Comparison of ENCODE assay signal across 23 cellular contexts in genomic region chr11:2881076-2881973, GRCh38. TPM values are rescaled to one million over a fixed set of nuclear protein-coding genes. Genes with fewer than 3 reads are reported as not detected.
"Had no signal": no experiment of that assay in that cellular context is flagged by ENCODE, and none has a peak within 500 bp of the region (broad histone marks: within the 10 kb centered on the region; RNA-seq: fewer than 3 reads in every experiment).

No MANE protein-coding gene starts in this region.

- H3K27me3 ChIP-seq: breast epithelium, gastrocnemius medialis, right atrium auricular region, tibial nerve, vagina had no signal

- H3K9me3 ChIP-seq: gastrocnemius medialis, right atrium auricular region, vagina had no signal

- H3K4me3 Mint-ChIP-seq: activated CD4-positive, alpha-beta T cell treated with anti-CD3 and anti-CD28 coated beads, Interleukin-2, amount 10 ng/mL, durations not matched to agents 7 days and 5 days; activated naive CD4-positive, alpha-beta T cell treated with anti-CD3 and anti-CD28 coated beads, Interleukin-2, amount 50 U/mL, for 24 hours; T-cell had no signal

- H3K27ac ChIP-seq: right atrium auricular region, vagina had no signal

- ATAC-seq: activated CD4-positive, CD25-positive, alpha-beta regulatory T cell treated with anti-CD3 and anti-CD28 coated beads, Interleukin-2, amount 50 U/mL, for 24 hours; gastrocnemius medialis; T-cell had no signal

- H3K4me3 ChIP-seq: lung, right atrium auricular region, tibial nerve had no signal

- H3K36me3 Mint-ChIP-seq: activated naive CD4-positive, alpha-beta T cell treated with anti-CD3 and anti-CD28 coated beads, Interleukin-2, amount 50 U/mL, for 24 hours; T-cell had no signal

- H3K27ac Mint-ChIP-seq: activated CD4-positive, alpha-beta T cell treated with anti-CD3 and anti-CD28 coated beads, Interleukin-2, amount 10 ng/mL, durations not matched to agents 7 days and 5 days; activated naive CD4-positive, alpha-beta T cell treated with anti-CD3 and anti-CD28 coated beads, Interleukin-2, amount 50 U/mL, for 24 hours; progenitor cell of endocrine pancreas; T-cell had no signal

- H3K27me3 Mint-ChIP-seq: activated naive CD4-positive, alpha-beta T cell treated with anti-CD3 and anti-CD28 coated beads, Interleukin-2, amount 50 U/mL, for 24 hours had no signal

- DNase-seq: activated CD4-positive, alpha-beta T cell treated with anti-CD3 and anti-CD28 coated beads, Interleukin-2, amount 10 ng/mL, durations not matched to agents 7 days and 5 days; activated CD8-positive, alpha-beta memory T cell treated with anti-CD3 and anti-CD28 coated beads for 24 hours; activated CD8-positive, alpha-beta memory T cell treated with anti-CD3 and anti-CD28 coated beads, Interleukin-2, amount 50 U/mL, for 48 hours; activated effector memory CD4-positive, alpha-beta T cell treated with anti-CD3 and anti-CD28 coated beads, Interleukin-2, amount 50 U/mL, for 16 hours; activated T-cell treated with anti-CD3 and anti-CD28 coated beads, Interleukin-2, amount 50 U/mL, for 48 hours; cerebellar nuclear complex; cortex of kidney; gastrocnemius medialis; midbrain; nephron progenitor cell; stimulated activated CD4-positive, alpha-beta T cell treated with anti-CD3 and anti-CD28 coated beads, Interleukin-2, amount 100 ng/mL, for 24 hours; stimulated activated naive CD4-positive, alpha-beta T cell treated with Interleukin-2 at 50 U/mL for 16 hours; T-cell; T1000 had no signal

- H3K36me3 ChIP-seq: breast epithelium, gastrocnemius medialis, vagina had no signal

RNA-seq across cellular contexts. Expression of gene PHLDA2, which starts 47.9 kb away (rescaled TPM):
- total RNA-seq: skeletal muscle tissue had no signal
